In the genomic region with DNA sequence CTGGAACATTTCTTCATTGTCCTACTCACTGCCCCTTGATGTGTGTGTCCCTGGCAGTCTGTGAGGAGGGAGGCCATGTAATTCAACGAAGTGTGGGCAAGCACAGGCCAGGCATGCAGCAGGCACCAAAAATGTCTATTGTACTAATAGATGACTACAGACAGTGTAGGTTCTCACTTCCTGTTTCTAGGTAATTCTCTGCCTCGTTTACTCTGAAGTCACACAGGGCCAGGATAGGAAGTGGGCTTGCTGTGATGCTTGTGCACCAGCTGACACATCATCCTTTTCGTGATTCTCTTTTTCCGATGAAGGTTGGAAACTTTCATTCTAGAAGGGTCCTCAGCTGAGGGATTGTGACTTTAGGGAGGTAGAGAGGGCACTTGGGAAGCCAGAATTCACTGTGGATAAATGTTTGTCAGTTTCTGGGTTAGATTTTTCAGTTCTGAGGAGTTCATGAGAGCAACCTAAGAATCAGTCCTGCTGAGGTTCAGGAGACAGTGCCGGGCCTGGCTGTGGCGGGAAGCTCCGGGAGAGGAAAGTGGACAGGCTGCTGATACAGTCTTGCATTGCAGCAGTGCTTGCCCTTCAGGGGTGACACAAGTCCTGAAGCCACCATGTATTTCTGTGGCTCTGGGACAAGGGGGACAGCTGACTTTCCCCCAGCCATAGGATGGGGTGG, we compare ENCODE assay signal across 8 cellular contexts. TPM values are rescaled to one million over a fixed set of nuclear protein-coding genes. Genes with fewer than 3 reads are reported as not detected.
A peak's percentile ranks its signal among the peaks of the same experiment; 100 is the strongest.
DNase-seq lines count a peak whose midpoint lies in the region; ATAC-seq and TF ChIP-seq lines count a peak whose summit lies in the region.

No MANE protein-coding gene starts in this region.

- H3K36me3 ChIP-seq in Panc1 (ENCODE audit: control insufficient read depth, insufficient read depth, low read length) (no peaks in the 10 kb centered on the region), SJCRH30 (no peaks in the 10 kb centered on the region)

- intact Hi-C loops in Panc1 (cut with micrococcal nuclease; ENCODE audit: unreplicated experiment): no loop called here

- H3K27me3 ChIP-seq in Panc1 (ENCODE audit: control insufficient read depth, insufficient read depth, low read length): no peaks in the 10 kb centered on the region
- H3K27me3 ChIP-seq in SJCRH30: peaks cover 8% of the 10 kb centered on the region

- peaks cover 6% of the 10 kb centered on the region for H3K36me3 Mint-ChIP-seq in activated naive CD8-positive, alpha-beta T cell treated with anti-CD3 and anti-CD28 coated beads, Interleukin-2, amount 10 ng/mL, durations not matched to agents 7 days and 5 days

- H3K27ac ChIP-seq in Panc1 (ENCODE audit: low read length) (peak overlapping the region; percentile 95; the same call in 1 of the 2 replicates), SJCRH30 (no peak overlapping the region)

- H3K4me3 Mint-ChIP-seq in activated naive CD8-positive, alpha-beta T cell treated with anti-CD3 and anti-CD28 coated beads, Interleukin-2, amount 10 ng/mL, durations not matched to agents 7 days and 5 days: peak overlapping the region; percentile 77

- in situ Hi-C loops in Panc1 (cut with HindIII; ENCODE audit: low pct_unique_long_range_greater_than_20kb, low sequenced_read_pairs): no loop called here

- BruUV-seq in Panc1 (replicated peaks; lab: Mats Ljungman, UMichigan): no TSS peak

- no peak for DNase-seq in Panc1 (ENCODE audit: low read depth, low spot score)
- peak; percentile 56 for DNase-seq in activated naive CD8-positive, alpha-beta T cell treated with anti-CD3 and anti-CD28 coated beads, Interleukin-2, amount 10 ng/mL, durations not matched to agents 7 days and 5 days
- DNase-seq in stimulated activated naive CD8-positive, alpha-beta T cell treated with anti-CD3 and anti-CD28 coated beads, Interleukin-15, Interleukin-2, amounts not matched to agents 100 U/mL and 50 U/mL, for 24 hours: peak; percentile 57
- no peak for DNase-seq in GM03348 (ENCODE audit: low spot score)
- DNase-seq in mesenteric fat pad (ENCODE audit: low spot score): no peak
- DNase-seq in SJCRH30: no peak

- peak overlapping the region; percentile 96 for H3K27ac Mint-ChIP-seq in activated naive CD8-positive, alpha-beta T cell treated with anti-CD3 and anti-CD28 coated beads, Interleukin-2, amount 10 ng/mL, durations not matched to agents 7 days and 5 days

- H3K4me3 ChIP-seq in Panc1 (ENCODE audit: low read depth in 2 of 2, low read length in 2 of 2) (no peak overlapping the region), SJCRH30 (no peak overlapping the region)

- CTCF ChIA-PET in Panc1 (lab: Charles Lee): no interaction called here

- POLR2A ChIA-PET in Panc1 (lab: Charles Lee): no interaction called here
- POLR2A ChIA-PET in activated naive CD8-positive, alpha-beta T cell treated with anti-CD3 and anti-CD28 coated beads, Interleukin-2, amount 10 ng/mL, durations not matched to agents 7 days and 5 days (lab: Charles Lee): interaction anchor here (0.6 to 2.4 kb wide), 11 partner anchors 8 to 969 kb away, joined by 3 to 14 read pairs (median 4); no protein-coding TSS in a partner anchor

- H3K4me1 ChIP-seq in Panc1 (ENCODE audit: control insufficient read depth, insufficient read depth, low read length) (peaks cover 12% of the 10 kb centered on the region), SJCRH30 (peaks cover 7% of the 10 kb centered on the region; the same call in 1 of the 2 replicates)

- no peaks in the 10 kb centered on the region for H3K9me3 Mint-ChIP-seq in activated naive CD8-positive, alpha-beta T cell treated with anti-CD3 and anti-CD28 coated beads, Interleukin-2, amount 10 ng/mL, durations not matched to agents 7 days and 5 days

- no peak for TF ChIP-seq CTCF in Panc1 (IDR thresholded peaks at IDR 0.05)

- peak; percentile 85 for ATAC-seq in GM18519 (IDR thresholded peaks at IDR 0.05; ENCODE audit: low FRiP score, unreplicated experiment)
- peak; percentile 76 for ATAC-seq in HG02840 (IDR thresholded peaks at IDR 0.05; ENCODE audit: low FRiP score, unreplicated experiment)
- ATAC-seq in Panc1: no peak
- peak; percentile 93 for ATAC-seq in activated naive CD8-positive, alpha-beta T cell treated with anti-CD3 and anti-CD28 coated beads, Interleukin-2, amount 10 ng/mL, durations not matched to agents 7 days and 5 days (ENCODE audit: low read depth)
- ATAC-seq in stimulated activated naive CD8-positive, alpha-beta T cell treated with anti-CD3 and anti-CD28 coated beads, Interleukin-15, Interleukin-2, amounts not matched to agents 100 U/mL and 50 U/mL, for 24 hours: peak; percentile 94

- no peaks in the 10 kb centered on the region for H3K27me3 Mint-ChIP-seq in activated naive CD8-positive, alpha-beta T cell treated with anti-CD3 and anti-CD28 coated beads, Interleukin-2, amount 10 ng/mL, durations not matched to agents 7 days and 5 days

- H3K9me3 ChIP-seq in Panc1 (ENCODE audit: control insufficient read depth, insufficient read depth, low read depth, low read length): no peaks in the 10 kb centered on the region
- H3K9me3 ChIP-seq in SJCRH30 (replicated peaks): no peaks in the 10 kb centered on the region

- H3K4me1 Mint-ChIP-seq in activated naive CD8-positive, alpha-beta T cell treated with anti-CD3 and anti-CD28 coated beads, Interleukin-2, amount 10 ng/mL, durations not matched to agents 7 days and 5 days: peaks cover 53% of the 10 kb centered on the region

RNA-seq across cellular contexts. Expression of gene CSF1, which starts 4.3 kb away (rescaled TPM):
- total RNA-seq in Panc1 (2021; ENCODE audit: unreplicated experiment) (217 TPM), mesenteric fat pad (228 TPM)
- polyA plus RNA-seq in Panc1 (2012; ENCODE audit: insufficient read length): 109 TPM
- total RNA-seq in activated naive CD8-positive, alpha-beta T cell treated with anti-CD3 and anti-CD28 coated beads, Interleukin-2, amount 10 ng/mL, durations not matched to agents 7 days and 5 days: 10 to 100 TPM; 42.7 to 45.1 TPM
- 0.58 and 0.77 TPM in 2 replicates for total RNA-seq in SJCRH30 (2014; rRNA removed; shearing (Covaris generic))

Comparison
In these comparisons a context has a peak if more than half of its experiments do, and no peak if none do; other contexts are left out.
1. DNase-seq: peak in activated naive CD8-positive, alpha-beta T cell treated with anti-CD3 and anti-CD28 coated beads, Interleukin-2, amount 10 ng/mL, durations not matched to agents 7 days and 5 days (single experiment) and stimulated activated naive CD8-positive, alpha-beta T cell treated with anti-CD3 and anti-CD28 coated beads, Interleukin-15, Interleukin-2, amounts not matched to agents 100 U/mL and 50 U/mL, for 24 hours (single experiment); none in Panc1 (single experiment), GM03348 (single experiment), mesenteric fat pad (single experiment) and SJCRH30 (0 of 2).
2. RNA of gene CSF1, which starts 4.3 kb away (total RNA-seq): 228 TPM in mesenteric fat pad (single experiment), 217 TPM in Panc1 (single experiment) and 42.7 to 45.1 TPM in activated naive CD8-positive, alpha-beta T cell treated with anti-CD3 and anti-CD28 coated beads, Interleukin-2, amount 10 ng/mL, durations not matched to agents 7 days and 5 days; 0.58 to 0.77 TPM in SJCRH30; every median in the first group is over 10 times any median in the second.